ENCODE assay signal across 8 cellular contexts in genomic region chr20:41618807-41619294, GRCh38. TPM values are rescaled to one million over a fixed set of nuclear protein-coding genes. Genes with fewer than 3 reads are reported as not detected.
A peak's percentile ranks its signal among the peaks of the same experiment; 100 is the strongest.
DNase-seq lines count a peak whose midpoint lies in the region; ATAC-seq and TF ChIP-seq lines count a peak whose summit lies in the region.

No MANE protein-coding gene starts in this region.

- intact Hi-C loops in ovary (cut with DNase I), result loop anchor here in 1 of 4 donors (5.0 kb wide), 1 partner anchor 92 kb away; no protein-coding TSS in a partner anchor

- H3K27me3 ChIP-seq in SJSA1 (replicated peaks), result peaks cover 2% of the 10 kb centered on the region; the same call in 1 of the 2 replicates
- H3K27me3 ChIP-seq in ovary, result no peaks in the 10 kb centered on the region

- 2 to 5% (median 3%) methylated on average over 26 to 30 of the region's 30 CpGs for WGBS in ovary, 3 donors

- peak; percentile 4 for ATAC-seq in GM21723 (IDR thresholded peaks at IDR 0.05; ENCODE audit: unreplicated experiment)

- H3K36me3 ChIP-seq in SJSA1, result no peaks in the 10 kb centered on the region
- H3K36me3 ChIP-seq in ovary, result no peaks in the 10 kb centered on the region

- TF ChIP-seq EP300 in ovary (IDR thresholded peaks at IDR 0.05), result no peak

- POLR2A ChIA-PET in AG04449 (lab: Yijun Ruan, JAX), result interaction anchor here (0.6 to 1.0 kb wide), 6 partner anchors 16 to 1145 kb away, joined by 3 to 4 read pairs (median 3); no protein-coding TSS in a partner anchor

- CTCF ChIA-PET in AG04449 (lab: Yijun Ruan, JAX), result interaction anchor here (2.8 kb wide), 1 partner anchor 163 kb away, joined by 7 read pairs; no protein-coding TSS in a partner anchor

- no peak for DNase-seq in AG04449 (ENCODE audit: low read depth, low spot score)
- no peak for DNase-seq in SJSA1 (ENCODE audit: low read depth in 1 of 2, low spot score in 2 of 2)
- peak; percentile 4 for DNase-seq in fibroblast of mammary gland (ENCODE audit: low read depth)
- DNase-seq in ovary, result no peak
- no peak for DNase-seq in cortex of kidney (lab: John Stamatoyannopoulos, UW)
- no peak for DNase-seq in NCI-H2107 (lab: John Stamatoyannopoulos, UW)
- no peak for DNase-seq in HuH-7 (ENCODE audit: low spot score)

- H3K4me1 ChIP-seq in SJSA1 (replicated peaks) (peaks cover 9% of the 10 kb centered on the region; the same call in 1 of the 2 replicates), ovary (ENCODE audit: insufficient read depth) (peaks cover 4% of the 10 kb centered on the region)

- H3K9me3 ChIP-seq in SJSA1 (replicated peaks) (no peaks in the 10 kb centered on the region), ovary (no peaks in the 10 kb centered on the region)

- TF ChIP-seq CTCF in AG04449 (IDR thresholded peaks at IDR 0.05; ENCODE audit: insufficient read depth, low read length, missing control alignments), result no peak
- TF ChIP-seq CTCF in fibroblast of mammary gland (conservative IDR thresholded peaks at IDR 0.05; ENCODE audit: control insufficient read depth, insufficient read depth, low read depth, low read length), result no peak
- TF ChIP-seq CTCF in ovary (IDR thresholded peaks at IDR 0.05), result no peak

- peak overlapping the region; percentile 69 for H3K4me3 ChIP-seq in AG04449 (ENCODE audit: low read depth, low read length)
- H3K4me3 ChIP-seq in SJSA1, result peak overlapping the region; percentile 82
- H3K4me3 ChIP-seq in fibroblast of mammary gland (ENCODE audit: control insufficient read depth, low read depth, low read length), result peak overlapping the region; percentile 56
- peak overlapping the region; percentile 62 for H3K4me3 ChIP-seq in ovary

- H3K27ac ChIP-seq in SJSA1 (no peak overlapping the region), ovary (peak overlapping the region in 1 of 2 donors; percentile 72)

- no peak for TF ChIP-seq POLR2A in ovary (IDR thresholded peaks at IDR 0.05)

RNA-seq across cellular contexts. Expression of gene CHD6, which starts 0.7 kb away (rescaled TPM):
- total RNA-seq in SJSA1 (2014; rRNA removed; shearing (Covaris generic)), result 17.5 and 20.9 TPM in 2 replicates
- 10 to 100 TPM; 35.8 to 82.4 (median 60.5) TPM for total RNA-seq in ovary
- 10 to 100 TPM; 12.1 to 27.7 TPM for polyA plus RNA-seq in ovary
